In the genomic region with DNA sequence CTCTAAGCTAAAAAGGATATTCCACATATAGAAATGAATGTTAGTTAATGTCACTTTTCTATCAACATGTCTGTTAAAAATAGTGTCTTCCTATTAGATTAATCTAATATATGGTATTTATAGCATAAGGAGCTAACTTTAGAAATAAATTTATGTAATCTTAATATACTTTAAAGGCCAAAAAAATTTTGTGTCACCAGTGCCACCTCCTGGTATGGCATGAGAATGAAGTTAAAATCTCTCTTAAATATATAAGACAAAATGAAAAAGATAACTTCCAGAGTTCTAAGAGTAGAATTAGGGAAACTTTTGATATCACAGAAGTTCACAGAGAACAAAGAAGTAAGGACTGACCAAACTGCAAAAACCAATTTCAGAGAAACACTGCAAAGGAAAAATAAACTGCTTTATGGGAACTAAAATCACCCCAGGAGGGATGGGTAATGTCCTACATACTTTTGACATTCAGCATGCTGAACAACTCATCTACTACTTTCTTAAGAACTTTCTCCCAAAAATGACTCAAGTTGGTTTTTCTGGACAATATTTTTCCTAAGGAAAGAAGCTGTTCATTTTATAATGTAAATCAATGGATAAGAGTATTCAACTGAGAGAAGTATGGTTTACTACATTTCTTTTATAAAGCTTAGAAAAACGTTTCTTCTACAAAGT, we compare ENCODE assay signal across 9 cellular contexts.
DNase-seq lines count a peak whose midpoint lies in the region; ATAC-seq and TF ChIP-seq lines count a peak whose summit lies in the region.
"Had no signal": no experiment of that assay in that cellular context is flagged by ENCODE, and none has a peak within 500 bp of the region (broad histone marks: within the 10 kb centered on the region; RNA-seq: fewer than 3 reads in every experiment).

No MANE protein-coding gene starts in this region.

- H3K36me3 ChIP-seq in CD4-positive, alpha-beta memory T cell (ENCODE audit: insufficient read depth, low read length): peaks cover 39% of the 10 kb centered on the region
- H3K36me3 ChIP-seq in Karpas-422 (ENCODE audit: insufficient read depth, low read length) (peaks cover 39% of the 10 kb centered on the region), body of pancreas (replicated peaks in 1 of 2; ENCODE audit: insufficient read depth in 1 of 2, low read depth in 2 of 2) (peaks cover 0 to 16% of the 10 kb centered on the region in 2 donors), H7 (replicated peaks; ENCODE audit: control insufficient read depth, insufficient read depth, low read length) (peaks cover 14% of the 10 kb centered on the region)

- TF ChIP-seq CTCF in body of pancreas (IDR thresholded peaks at IDR 0.05): peak in 5 of 7 experiments; percentile 10 to 37 (median 35)

- peak; percentile 14 to 39 (median 19) for DNase-seq in CD4-positive, alpha-beta memory T cell
- peak; percentile 74 for DNase-seq in Karpas-422
- no peak for DNase-seq in body of pancreas
- DNase-seq in lung microvascular endothelial cell (ENCODE audit: low read depth in 2 of 2): peak; percentile 24 to 42
- DNase-seq in NCI-H2196 treated with DMSO at 0.1 percent for 48 hours (lab: John Stamatoyannopoulos, UW; ENCODE audit: unreplicated experiment): no peak
- no peak for DNase-seq in H7

- POLR2A ChIA-PET in CD4-positive, alpha-beta memory T cell (lab: Charles Lee; ENCODE audit: partially characterized antibody): no interaction called here

- H3K27me3 ChIP-seq in CD4-positive, alpha-beta memory T cell (ENCODE audit: insufficient read depth, low read length): no peaks in the 10 kb centered on the region
- H3K27me3 ChIP-seq in Karpas-422 (ENCODE audit: low read length) (no peaks in the 10 kb centered on the region), body of pancreas (no peaks in the 10 kb centered on the region), H7 (ENCODE audit: control insufficient read depth, insufficient read depth, low read length) (no peaks in the 10 kb centered on the region)

- H3K9me3 ChIP-seq in CD4-positive, alpha-beta memory T cell (ENCODE audit: control insufficient read depth in 1 of 2, low read length in 2 of 2): no peaks in the 10 kb centered on the region
- H3K9me3 ChIP-seq in Karpas-422 (ENCODE audit: low read length) (no peaks in the 10 kb centered on the region), body of pancreas (no peaks in the 10 kb centered on the region)
- H3K9me3 ChIP-seq: HAP-1 had no signal

- ATAC-seq in body of pancreas: no peak
- no peak for ATAC-seq in HG02885 (IDR thresholded peaks at IDR 0.05; ENCODE audit: poor library complexity, unreplicated experiment)
- ATAC-seq in HG03095 (IDR thresholded peaks at IDR 0.05; ENCODE audit: unreplicated experiment): no peak

- 36 to 43% methylated on average over 1 of the region's 1 CpG for WGBS in body of pancreas, 2 donors

- H3K4me1 ChIP-seq in CD4-positive, alpha-beta memory T cell (ENCODE audit: insufficient read depth, low read length): no peaks in the 10 kb centered on the region
- peaks cover 11% of the 10 kb centered on the region for H3K4me1 ChIP-seq in Karpas-422 (ENCODE audit: low read length)
- no peaks in the 10 kb centered on the region for H3K4me1 ChIP-seq in body of pancreas
- H3K4me1 ChIP-seq: HAP-1 had no signal

- no peak overlapping the region for H3K4me3 ChIP-seq in CD4-positive, alpha-beta memory T cell (ENCODE audit: low read length in 2 of 2)
- H3K4me3 ChIP-seq in Karpas-422 (ENCODE audit: low read length): no peak overlapping the region
- H3K4me3 ChIP-seq in body of pancreas: no peak overlapping the region
- H3K4me3 ChIP-seq in H7 (ENCODE audit: insufficient read depth, low read depth, low read length): no peak overlapping the region
- H3K4me3 ChIP-seq: HAP-1 had no signal

- H3K9me2 ChIP-seq in Karpas-422 (replicated peaks; ENCODE audit: insufficient read depth, low read length): no peaks in the 10 kb centered on the region

- H3K9ac ChIP-seq in Karpas-422 (ENCODE audit: low read length): no peak overlapping the region

- H3K79me2 ChIP-seq in Karpas-422 (ENCODE audit: low read length): peaks cover 42% of the 10 kb centered on the region

- H2AFZ ChIP-seq in Karpas-422 (ENCODE audit: low read length): no peak overlapping the region

- H3K4me1 Mint-ChIP-seq in CD4-positive, alpha-beta memory T cell: no peaks in the 10 kb centered on the region

- H3K27me3 Mint-ChIP-seq in CD4-positive, alpha-beta memory T cell: no peaks in the 10 kb centered on the region

- H3K4me3 Mint-ChIP-seq in CD4-positive, alpha-beta memory T cell: no peak overlapping the region

- CTCF ChIA-PET in CD4-positive, alpha-beta memory T cell (lab: Charles Lee; ENCODE audit: partially characterized antibody): interaction anchor here (0.8 to 6.9 kb wide), 11 partner anchors 11 to 450 kb away, joined by 3 to 69 read pairs (median 3); partner anchors contain the start of genes OLFML3 and TRIM33

- no peak for TF ChIP-seq POLR2A in body of pancreas (IDR thresholded peaks at IDR 0.05)

- peaks cover 39 to 55% of the 10 kb centered on the region in 2 donors for H3K36me3 Mint-ChIP-seq in CD4-positive, alpha-beta memory T cell

- intact Hi-C loops in CD4-positive, alpha-beta memory T cell (cut with micrococcal nuclease): loop anchor here (1.0 to 10.0 kb wide), 3 partner anchors 57 to 451 kb away; partner anchors contain the start of gene OLFML3
- intact Hi-C loops in body of pancreas (cut with DNase I): no loop called here

- H3K9me3 Mint-ChIP-seq in CD4-positive, alpha-beta memory T cell: no peaks in the 10 kb centered on the region

- peak overlapping the region in 1 of 7 donors; percentile 65 for H3K27ac Mint-ChIP-seq in CD4-positive, alpha-beta memory T cell

- no peaks in the 10 kb centered on the region for H4K20me1 ChIP-seq in Karpas-422 (ENCODE audit: insufficient read depth, low read depth, low read length)

- H3K4me2 ChIP-seq in Karpas-422 (ENCODE audit: low read depth, low read length, poor library complexity, severe bottlenecking): no peak overlapping the region

- H3K27ac ChIP-seq in CD4-positive, alpha-beta memory T cell (ENCODE audit: low read depth, low read length): no peak overlapping the region
- peak overlapping the region; percentile 17; the same call in 1 of the 2 replicates for H3K27ac ChIP-seq in Karpas-422 (ENCODE audit: low read length)
- H3K27ac ChIP-seq in body of pancreas: no peak overlapping the region

Comparison
In these comparisons a context has a peak if more than half of its experiments do, and no peak if none do; other contexts are left out.
1. DNase-seq: peak in CD4-positive, alpha-beta memory T cell (5 of 5), Karpas-422 (single experiment) and lung microvascular endothelial cell (2 of 2); none in body of pancreas (0 of 4), NCI-H2196 treated with DMSO at 0.1 percent for 48 hours (single experiment) and H7 (single experiment).